In the genomic region with DNA sequence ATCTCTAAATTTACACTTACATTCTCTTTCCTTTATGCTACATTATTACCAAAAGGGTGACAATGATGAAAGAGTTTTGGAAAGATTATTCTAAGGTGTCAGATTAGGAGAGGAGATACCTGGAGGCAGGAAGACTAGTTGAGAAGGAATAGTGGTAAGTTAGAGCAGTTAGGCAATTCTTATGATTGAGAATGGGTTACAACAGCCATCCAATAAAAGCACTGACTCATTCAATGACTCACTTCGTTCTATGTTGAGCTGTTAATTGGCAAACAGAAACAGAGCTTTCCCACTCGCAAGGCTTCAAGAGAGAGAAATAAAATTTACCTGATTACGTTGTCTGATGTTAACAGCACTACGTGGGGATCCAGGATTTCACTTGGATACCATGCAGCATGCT, we compare ENCODE assay signal across 8 cellular contexts. TPM values are rescaled to one million over a fixed set of nuclear protein-coding genes. Genes with fewer than 3 reads are reported as not detected.
DNase-seq lines count a peak whose midpoint lies in the region; ATAC-seq, FAIRE-seq and TF ChIP-seq lines count a peak whose summit lies in the region.
"Had no signal": no experiment of that assay in that cellular context is flagged by ENCODE, and none has a peak within 500 bp of the region (broad histone marks: within the 10 kb centered on the region; RNA-seq: fewer than 3 reads in every experiment).

No MANE protein-coding gene starts in this region.

- H3K27me3 ChIP-seq in esophagus squamous epithelium: no peaks in the 10 kb centered on the region
- no peaks in the 10 kb centered on the region for H3K27me3 ChIP-seq in CD4-positive, alpha-beta memory T cell (ENCODE audit: insufficient read depth, low read length)

- POLR2A ChIA-PET in CD4-positive, alpha-beta memory T cell (lab: Charles Lee; ENCODE audit: partially characterized antibody): interaction anchor here (1.0 kb wide), 1 partner anchor 27 kb away, joined by 3 read pairs; no protein-coding TSS in a partner anchor

- peak; percentile 48 for FAIRE-seq in RCC 7860 (lab: Jason Lieb, UNC)

- TF ChIP-seq CTCF in esophagus squamous epithelium (IDR thresholded peaks at IDR 0.05): no peak

- no peaks in the 10 kb centered on the region for H3K27me3 Mint-ChIP-seq in stimulated activated memory B cell treated with anti-CD40 and anti-IgM and Interleukin-4, amounts not matched to agents 10 μg/mL and 1 μg/mL and 100 μg/mL, for 72 hours
- no peaks in the 10 kb centered on the region for H3K27me3 Mint-ChIP-seq in CD4-positive, alpha-beta memory T cell

- peaks cover 17 to 43% (median 25%) of the 10 kb centered on the region in 3 donors for H3K4me1 ChIP-seq in esophagus squamous epithelium
- H3K4me1 ChIP-seq in CD4-positive, alpha-beta memory T cell (ENCODE audit: insufficient read depth, low read length): peaks cover 27% of the 10 kb centered on the region

- CTCF ChIA-PET in CD4-positive, alpha-beta memory T cell (lab: Charles Lee; ENCODE audit: partially characterized antibody): interaction anchor here (1.5 kb wide), 1 partner anchor 25 kb away, joined by 4 read pairs; the partner anchor contains the start of gene C1QBP

- H3K27ac Mint-ChIP-seq in stimulated activated memory B cell treated with anti-CD40 and anti-IgM and Interleukin-4, amounts not matched to agents 10 μg/mL and 1 μg/mL and 100 μg/mL, for 72 hours: peak overlapping the region; percentile 55
- H3K27ac Mint-ChIP-seq in CD4-positive, alpha-beta memory T cell: peak overlapping the region in 1 of 7 donors; percentile 6

- intact Hi-C loops in esophagus squamous epithelium (cut with DNase I): no loop called here
- intact Hi-C loops in CD4-positive, alpha-beta memory T cell (cut with micrococcal nuclease): no loop called here

- H3K36me3 Mint-ChIP-seq in stimulated activated memory B cell treated with anti-CD40 and anti-IgM and Interleukin-4, amounts not matched to agents 10 μg/mL and 1 μg/mL and 100 μg/mL, for 72 hours: peaks cover 46% of the 10 kb centered on the region
- H3K36me3 Mint-ChIP-seq in CD4-positive, alpha-beta memory T cell: peaks cover 46 to 56% of the 10 kb centered on the region in 2 donors

- no peak overlapping the region for H3K4me3 Mint-ChIP-seq in stimulated activated memory B cell treated with anti-CD40 and anti-IgM and Interleukin-4, amounts not matched to agents 10 μg/mL and 1 μg/mL and 100 μg/mL, for 72 hours
- no peak overlapping the region for H3K4me3 Mint-ChIP-seq in CD4-positive, alpha-beta memory T cell

- H3K9me3 Mint-ChIP-seq in stimulated activated memory B cell treated with anti-CD40 and anti-IgM and Interleukin-4, amounts not matched to agents 10 μg/mL and 1 μg/mL and 100 μg/mL, for 72 hours: no peaks in the 10 kb centered on the region
- H3K9me3 Mint-ChIP-seq in CD4-positive, alpha-beta memory T cell: peaks cover 0 to 2% (median 0%) of the 10 kb centered on the region in 8 donors

- H3K27ac ChIP-seq in esophagus squamous epithelium: peak overlapping the region in 3 of 4 donors; percentile 52 to 58 (median 53)
- no peak overlapping the region for H3K27ac ChIP-seq in CD4-positive, alpha-beta memory T cell (ENCODE audit: low read depth, low read length)

- DNase-seq in HCEC 1CT (peak; percentile 87), RCC 7860 (ENCODE audit: low spot score) (peak; percentile 41), esophagus squamous epithelium (lab: John Stamatoyannopoulos, UW) (no peak), NCI-H128 (lab: John Stamatoyannopoulos, UW; ENCODE audit: unreplicated experiment) (no peak)
- no peak for DNase-seq in CD4-positive, alpha-beta memory T cell
- DNase-seq: NCI-H526 treated with DMSO at 0.1 percent for 48 hours had no signal

- ATAC-seq in stimulated activated memory B cell treated with anti-CD40 and anti-IgM and Interleukin-4, amounts not matched to agents 10 μg/mL and 1 μg/mL and 100 μg/mL, for 72 hours: no peak
- ATAC-seq in HG03439 (IDR thresholded peaks at IDR 0.05; ENCODE audit: unreplicated experiment): no peak

- H3K4me3 ChIP-seq in esophagus squamous epithelium: no peak overlapping the region
- no peak overlapping the region for H3K4me3 ChIP-seq in CD4-positive, alpha-beta memory T cell (ENCODE audit: low read length in 2 of 2)

- no peak for TF ChIP-seq POLR2A in esophagus squamous epithelium (IDR thresholded peaks at IDR 0.05)

- H3K4me1 Mint-ChIP-seq in stimulated activated memory B cell treated with anti-CD40 and anti-IgM and Interleukin-4, amounts not matched to agents 10 μg/mL and 1 μg/mL and 100 μg/mL, for 72 hours: peaks cover 47% of the 10 kb centered on the region
- peaks cover 19 to 59% (median 43%) of the 10 kb centered on the region in 4 donors for H3K4me1 Mint-ChIP-seq in CD4-positive, alpha-beta memory T cell

- H3K36me3 ChIP-seq in esophagus squamous epithelium: peaks cover 6 to 89% (median 8%) of the 10 kb centered on the region in 3 donors
- H3K36me3 ChIP-seq in CD4-positive, alpha-beta memory T cell (ENCODE audit: insufficient read depth, low read length): peaks cover 58% of the 10 kb centered on the region

- 24 to 31% methylated on average over 4 of the region's 4 CpGs for WGBS in esophagus squamous epithelium, 2 donors

- no peaks in the 10 kb centered on the region for H3K9me3 ChIP-seq in esophagus squamous epithelium
- H3K9me3 ChIP-seq in CD4-positive, alpha-beta memory T cell (ENCODE audit: control insufficient read depth in 1 of 2, low read length in 2 of 2): no peaks in the 10 kb centered on the region

RNA-seq across cellular contexts. Expression of gene NUP88, which starts 5.8 kb away (rescaled TPM):
- 10 to 100 TPM; 35.7 to 79.5 (median 69.5) TPM for total RNA-seq in esophagus squamous epithelium
- 10 to 100 TPM; 91.0 to 92.5 TPM for total RNA-seq in CD4-positive, alpha-beta memory T cell
- 100 to 1,000 TPM; 110 to 142 TPM for polyA plus RNA-seq in CD4-positive, alpha-beta memory T cell

RNA-seq across cellular contexts. Expression of gene RPAIN, which starts 6.3 kb away (rescaled TPM):
- 10 to 100 TPM; 22.4 to 37.4 (median 29.8) TPM for total RNA-seq in esophagus squamous epithelium
- 10 to 100 TPM; 84.1 to 84.9 TPM for total RNA-seq in CD4-positive, alpha-beta memory T cell
- polyA plus RNA-seq in CD4-positive, alpha-beta memory T cell: 10 to 100 TPM; 32.2 to 37.4 TPM

RNA-seq across cellular contexts. Expression of gene C1QBP, which starts 25.3 kb away (rescaled TPM):
- 100 to 1,000 TPM; 163 to 327 (median 228) TPM for total RNA-seq in esophagus squamous epithelium
- total RNA-seq in CD4-positive, alpha-beta memory T cell: 10 to 100 TPM; 73.1 to 78.9 TPM
- 100 to 1,000 TPM; 248 to 411 TPM for polyA plus RNA-seq in CD4-positive, alpha-beta memory T cell

RNA-seq across cellular contexts. Expression of gene DHX33, which starts 55.1 kb away (rescaled TPM):
- 10 to 100 TPM in 2 of 4 donors, 1 to 10 TPM in 2; 5.2 to 13.9 (median 8.8) TPM for total RNA-seq in esophagus squamous epithelium
- 10 to 100 TPM; 10.5 to 11.5 TPM for total RNA-seq in CD4-positive, alpha-beta memory T cell
- polyA plus RNA-seq in CD4-positive, alpha-beta memory T cell: under 1 TPM; 0.59 to 0.70 TPM

Comparison
In these comparisons a context has a peak if more than half of its experiments do, and no peak if none do; other contexts are left out.
1. DNase-seq: peak in HCEC 1CT (single experiment) and RCC 7860 (single experiment); none in esophagus squamous epithelium (single experiment), NCI-H128 (single experiment) and CD4-positive, alpha-beta memory T cell (0 of 5).